ENCODE assay signal across 9 cellular contexts in the genomic region with DNA sequence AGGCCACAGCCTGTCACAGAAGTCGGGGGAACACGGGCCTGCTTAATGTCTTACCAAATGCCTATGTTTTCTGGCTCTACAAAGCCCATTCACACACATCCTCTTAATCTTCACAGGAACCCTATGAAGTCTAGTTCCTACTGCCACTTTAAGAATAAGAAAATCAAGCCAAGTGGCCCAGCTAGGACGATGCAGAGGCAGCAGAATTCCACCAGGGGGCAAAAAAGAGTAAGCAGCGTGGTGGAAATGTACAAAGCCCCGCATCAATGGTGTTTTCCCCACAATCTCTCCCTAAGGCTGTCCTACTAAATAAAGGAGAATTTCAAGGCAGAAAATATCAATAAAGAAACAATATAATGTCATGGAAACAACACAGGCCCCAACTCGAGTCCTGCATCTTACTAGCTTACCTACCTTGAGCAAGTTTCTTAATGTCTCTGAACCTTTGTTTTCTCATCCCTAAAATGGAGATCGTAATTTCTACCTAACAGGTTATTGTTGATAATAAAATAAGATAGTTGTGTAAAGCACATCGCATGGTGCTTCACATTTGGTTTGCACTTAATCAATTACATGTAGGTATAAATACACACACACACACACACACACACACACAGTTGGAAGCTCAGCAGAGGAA. TPM values are rescaled to one million over a fixed set of nuclear protein-coding genes. Genes with fewer than 3 reads are reported as not detected.
A peak's percentile ranks its signal among the peaks of the same experiment; 100 is the strongest.
DNase-seq lines count a peak whose midpoint lies in the region; ATAC-seq, FAIRE-seq and TF ChIP-seq lines count a peak whose summit lies in the region.
"Had no signal": no experiment of that assay in that cellular context is flagged by ENCODE, and none has a peak within 500 bp of the region (broad histone marks: within the 10 kb centered on the region; RNA-seq: fewer than 3 reads in every experiment).

No MANE protein-coding gene starts in this region.

- no TSS peak for BruUV-seq in GM12878 (replicated peaks; lab: Mats Ljungman, UMichigan)

- H3K4me2 ChIP-seq in GM12878 (ENCODE audit: control insufficient read depth, insufficient read depth): no peak overlapping the region

- TF ChIP-seq RAD21 in GM12878 (IDR thresholded peaks at IDR 0.05; ENCODE audit: insufficient read depth, low read depth, low read length): peak; percentile 66

- ATAC-seq in GM19467 (IDR thresholded peaks at IDR 0.05; ENCODE audit: unreplicated experiment): peak; percentile 75
- peak; percentile 42 for ATAC-seq in HG03558 (IDR thresholded peaks at IDR 0.05; ENCODE audit: extremely low read depth, unreplicated experiment)
- peak; percentile 87 for ATAC-seq in GM12878

- H2AFZ ChIP-seq in GM12878 (ENCODE audit: control insufficient read depth, low read depth, low read length): no peak overlapping the region

- no peaks in the 10 kb centered on the region for H4K20me1 ChIP-seq in GM12878 (ENCODE audit: control insufficient read depth, insufficient read depth)

- H3K36me3 ChIP-seq in GM12878 (ENCODE audit: control insufficient read depth in 2 of 2, insufficient read depth in 2 of 2, low read length in 1 of 2): no peaks in the 10 kb centered on the region

- 15% methylated on average over 8 of the region's 8 CpGs for WGBS in GM12878 (ENCODE audit: insufficient coverage, insufficient replicate concordance, low lambda C conversion rate, missing lambda C conversion rate)

- no peaks in the 10 kb centered on the region for H3K79me2 ChIP-seq in GM12878 (ENCODE audit: control insufficient read depth, insufficient read depth, low read length)

- TF ChIP-seq EP300 in GM12878 (IDR thresholded peaks at IDR 0.05; ENCODE audit: borderline replicate concordance in 1 of 2, control insufficient read depth in 1 of 2, low read depth in 2 of 2, low read length in 2 of 2): no peak

- RAD21 ChIA-PET in GM12878 (lab: Charles Lee; ENCODE audit: unreplicated experiment): interaction anchor here (1.3 to 2.1 kb wide), 5 partner anchors 10 to 242 kb away, joined by 3 to 6 read pairs (median 4); no protein-coding TSS in a partner anchor

- no peak overlapping the region for H3K9ac ChIP-seq in GM12878 (ENCODE audit: control insufficient read depth, insufficient read depth, low read length)

- SMC1A ChIA-PET in GM12878 (lab: Charles Lee; ENCODE audit: uncharacterized antibody, unreplicated experiment): interaction anchor here (1.0 to 1.7 kb wide), 12 partner anchors 9 to 1050 kb away, joined by 3 to 9 read pairs (median 4); no protein-coding TSS in a partner anchor

- intact Hi-C loops in GM12878 (cut with micrococcal nuclease; ENCODE audit: unreplicated experiment): loop anchor here (1.0 to 10.0 kb wide), 4 partner anchors 242 to 1001 kb away; no protein-coding TSS in a partner anchor

- no peak overlapping the region for H3K27ac ChIP-seq in GM12878 (ENCODE audit: control insufficient read depth, insufficient read depth)

- no peaks in the 10 kb centered on the region for H3K9me3 ChIP-seq in GM12878 (replicated peaks; ENCODE audit: control insufficient read depth, insufficient read depth, low read length)

- POLR2A ChIA-PET in GM12878 (lab: Charles Lee): no interaction called here

- CTCF ChIA-PET in GM12878 (lab: Yijun Ruan, JAX): interaction anchor here (0.6 to 2.1 kb wide), 32 partner anchors 12 to 1879 kb away, joined by 3 to 9 read pairs (median 3); partner anchors contain the start of gene SEC16B

- in situ Hi-C loops in G401 (cut with HindIII; ENCODE audit: low sequenced_read_pairs) (no loop called here), GM12878 (cut with MboI) (loop anchor here (10.0 kb wide), 3 partner anchors 246 to 1054 kb away; no protein-coding TSS in a partner anchor)

- TF ChIP-seq CTCF in GM12878 (IDR thresholded peaks at IDR 0.05 in 2 of 3, conservative IDR thresholded peaks at IDR 0.05 in 1 of 3; ENCODE audit: control insufficient read depth in 2 of 3, extremely low read depth in 1 of 3, insufficient read depth in 1 of 3, low read depth in 3 of 3, low read length in 3 of 3): peak; percentile 80 to 88 (median 87)

- no peaks in the 10 kb centered on the region; a peak in 1 of 4 replicates for H3K27me3 ChIP-seq in GM12878 (replicated peaks in 1 of 2; ENCODE audit: control insufficient read depth in 2 of 2, insufficient read depth in 2 of 2, low read length in 1 of 2)

- FAIRE-seq in GM12878 (lab: Jason Lieb, UNC): peak; percentile 94
- FAIRE-seq: colon had no signal

- TF ChIP-seq POLR2A in GM12878 (IDR thresholded peaks at IDR 0.05; ENCODE audit: low read depth, low read length): no peak

- H3K4me1 ChIP-seq in GM12878 (ENCODE audit: control insufficient read depth, insufficient read depth, low read length): no peaks in the 10 kb centered on the region

- DNase-seq in G401 (ENCODE audit: low spot score) (peak; percentile 77), NCI-H69 (lab: John Stamatoyannopoulos, UW) (peak; percentile 69), GM12878 (ENCODE audit: low read depth, low spot score) (no peak), iPS-NIHi11 (ENCODE audit: low spot score) (peak; percentile 70)
- DNase-seq in stimulated activated CD4-positive, alpha-beta T cell treated with anti-CD3 and anti-CD28 coated beads, Interleukin-1b, Interleukin-23, amount 100 ng/mL, for 48 hours: peak; percentile 16
- no peak for DNase-seq in activated naive CD4-positive, alpha-beta T cell treated with Interleukin-2 at 50 U/mL for 16 hours

- H3K4me3 ChIP-seq in GM12878: no peak overlapping the region

TF ChIP-seq in GM12878, 131 proteins besides CTCF, POLR2A, EP300 and RAD21 (continues in another document):
- peak; percentile 31 for TF ChIP-seq SKIL (IDR thresholded peaks at IDR 0.05; ENCODE audit: low read depth, poor library complexity, severe bottlenecking)
- TF ChIP-seq, protein P1, sequence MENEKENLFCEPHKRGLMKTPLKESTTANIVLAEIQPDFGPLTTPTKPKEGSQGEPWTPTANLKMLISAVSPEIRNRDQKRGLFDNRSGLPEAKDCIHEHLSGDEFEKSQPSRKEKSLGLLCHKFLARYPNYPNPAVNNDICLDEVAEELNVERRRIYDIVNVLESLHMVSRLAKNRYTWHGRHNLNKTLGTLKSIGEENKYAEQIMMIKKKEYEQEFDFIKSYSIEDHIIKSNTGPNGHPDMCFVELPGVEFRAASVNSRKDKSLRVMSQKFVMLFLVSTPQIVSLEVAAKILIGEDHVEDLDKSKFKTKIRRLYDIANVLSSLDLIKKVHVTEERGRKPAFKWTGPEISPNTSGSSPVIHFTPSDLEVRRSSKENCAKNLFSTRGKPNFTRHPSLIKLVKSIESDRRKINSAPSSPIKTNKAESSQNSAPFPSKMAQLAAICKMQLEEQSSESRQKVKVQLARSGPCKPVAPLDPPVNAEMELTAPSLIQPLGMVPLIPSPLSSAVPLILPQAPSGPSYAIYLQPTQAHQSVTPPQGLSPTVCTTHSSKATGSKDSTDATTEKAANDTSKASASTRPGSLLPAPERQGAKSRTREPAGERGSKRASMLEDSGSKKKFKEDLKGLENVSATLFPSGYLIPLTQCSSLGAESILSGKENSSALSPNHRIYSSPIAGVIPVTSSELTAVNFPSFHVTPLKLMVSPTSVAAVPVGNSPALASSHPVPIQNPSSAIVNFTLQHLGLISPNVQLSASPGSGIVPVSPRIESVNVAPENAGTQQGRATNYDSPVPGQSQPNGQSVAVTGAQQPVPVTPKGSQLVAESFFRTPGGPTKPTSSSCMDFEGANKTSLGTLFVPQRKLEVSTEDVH (IDR thresholded peaks at IDR 0.05; ENCODE audit: low read depth, partially characterized antibody): no peak
- TF ChIP-seq SMC3 (IDR thresholded peaks at IDR 0.05; ENCODE audit: borderline replicate concordance, low read length): peak; percentile 78
- TF ChIP-seq USF1 (IDR thresholded peaks at IDR 0.05; ENCODE audit: borderline replicate concordance, extremely low read length, insufficient read depth, low read depth, low read length): no peak
- no peak for TF ChIP-seq SP1 (IDR thresholded peaks at IDR 0.05; ENCODE audit: low read depth, low read length)

RNA-seq across cellular contexts. Expression of gene SEC16B, which starts 21.4 kb away (rescaled TPM):
- total RNA-seq in G401 (2014; rRNA removed; shearing (Covaris generic)): 0.71 TPM in 1 of 2 replicates, not detected in the other
- total RNA-seq in GM12878 (2013; cell fraction: nucleolus; rRNA removed): 0.27 TPM in 1 of 2 replicates, not detected in the other
- total RNA-seq in GM12878 (2014; rRNA removed): 0.17 and 0.38 TPM in 2 replicates
- total RNA-seq in GM12878 (2014; rRNA removed; fragmentation: Illumina TruSeq; extraction: Trizol): 0.13 and 0.14 TPM in 2 replicates
- total RNA-seq in GM12878 (2021): 0.10 and 0.21 TPM in 2 replicates
- polyA plus RNA-seq in GM12878 (2011; ENCODE audit: low read depth): not detected
- polyA plus RNA-seq in GM12878 (2011; rRNA removed): 0.94 and 1.7 TPM in 2 replicates
- polyA plus RNA-seq in GM12878 (2011; cell fraction: cytosol; rRNA removed): 1.1 and 1.2 TPM in 2 replicates
- 3.0 TPM in 2 replicates for polyA plus RNA-seq in GM12878 (2011; cell fraction: nucleus; rRNA removed)
- not detected in 2 replicates for polyA plus RNA-seq in GM12878 (2012)
- polyA plus RNA-seq in GM12878 (2014; fragmentation: Illumina TruSeq; extraction: Trizol): 0.08 and 0.18 TPM in 2 replicates
- not detected for polyA plus RNA-seq in GM12878 (2014; fragmentation: Nextera tagmentation; extraction: Ambion mirVana)
- 0.22 and 0.38 TPM in 2 replicates for polyA plus RNA-seq in GM12878 (2014; rRNA removed)
- polyA plus RNA-seq in GM12878 (2016; fragmentation: Nextera tagmentation; extraction: Ambion mirVana): under 1 TPM; 0.11 to 0.18 TPM
- 0.57 and 0.80 TPM in 2 replicates for polyA minus RNA-seq in GM12878 (2011; rRNA and poly(A)+ RNA removed)
- 0.42 and 0.67 TPM in 2 replicates for polyA minus RNA-seq in GM12878 (2011; cell fraction: cytosol; rRNA and poly(A)+ RNA removed)
- polyA minus RNA-seq in GM12878 (2011; cell fraction: nucleus; rRNA and poly(A)+ RNA removed): 1.6 and 1.9 TPM in 2 replicates

Comparison
In these comparisons a context has a peak if more than half of its experiments do, and no peak if none do; other contexts are left out.
1. DNase-seq: peak in G401 (single experiment), NCI-H69 (single experiment), iPS-NIHi11 (single experiment) and stimulated activated CD4-positive, alpha-beta T cell treated with anti-CD3 and anti-CD28 coated beads, Interleukin-1b, Interleukin-23, amount 100 ng/mL, for 48 hours (single experiment); none in GM12878 (single experiment) and activated naive CD4-positive, alpha-beta T cell treated with Interleukin-2 at 50 U/mL for 16 hours (single experiment).
2. Peak in every context shown above with its lines, with median percentiles within 50 percentile points of each other: ATAC-seq.